17 cellular contexts compared by ENCODE assay signal in the genomic region with DNA sequence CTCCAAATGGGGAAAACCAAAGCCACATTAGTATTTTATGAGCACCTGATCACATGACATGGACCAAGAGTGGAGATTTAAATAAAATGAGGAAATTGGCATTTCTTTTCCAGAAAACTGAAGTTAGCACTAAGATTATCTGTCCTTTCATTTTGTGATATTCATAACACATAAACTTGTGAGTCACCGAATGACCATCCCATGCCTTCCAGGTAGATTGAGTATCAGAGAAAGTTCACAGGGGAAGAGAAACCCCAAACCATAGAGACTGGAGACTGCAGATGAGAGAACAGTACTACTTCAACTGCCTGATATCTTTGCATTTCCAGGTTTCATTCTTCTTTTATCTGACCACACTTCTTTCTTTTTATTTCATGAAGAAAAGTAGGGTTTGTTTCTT.
DNase-seq lines count a peak whose midpoint lies in the region; ATAC-seq, FAIRE-seq and TF ChIP-seq lines count a peak whose summit lies in the region.
"Had no signal": no experiment of that assay in that cellular context is flagged by ENCODE, and none has a peak within 500 bp of the region (broad histone marks: within the 10 kb centered on the region; RNA-seq: fewer than 3 reads in every experiment).

No MANE protein-coding gene starts in this region.

- H3K9ac ChIP-seq in mammary epithelial cell (ENCODE audit: insufficient read depth, low read length) (no peak overlapping the region), K562 (ENCODE audit: insufficient read depth in 1 of 2, low read depth in 2 of 2, low read length in 2 of 2) (no peak overlapping the region), smooth muscle cell (ENCODE audit: low read depth) (no peak overlapping the region)
- H3K9ac ChIP-seq: BLaER1 treated with 17β-estradiol and CSF1 and Interleukin-3, amounts not matched to agents 10 nM and 100 nM had no signal

- TF ChIP-seq EP300 in K562 (IDR thresholded peaks at IDR 0.05; ENCODE audit: low read length): no peak

- H4K20me1 ChIP-seq in mammary epithelial cell (ENCODE audit: insufficient read depth, low read length) (no peaks in the 10 kb centered on the region), K562 (replicated peaks; ENCODE audit: control insufficient read depth, insufficient read depth, low read length) (no peaks in the 10 kb centered on the region), smooth muscle cell (ENCODE audit: low read depth) (no peaks in the 10 kb centered on the region)
- H4K20me1 ChIP-seq: BLaER1 treated with 17β-estradiol and CSF1 and Interleukin-3, amounts not matched to agents 10 nM and 100 nM had no signal

- WGBS in mammary epithelial cell (ENCODE audit: low coverage, missing lambda C conversion rate): 80% methylated on average over 1 of the region's 1 CpG
- WGBS in K562 (ENCODE audit: insufficient coverage, low coverage, missing lambda C conversion rate): 0% methylated on average over 1 of the region's 1 CpG
- WGBS in smooth muscle cell (ENCODE audit: low lambda C conversion rate): 90% methylated on average over 1 of the region's 1 CpG

- H3K36me3 ChIP-seq in mammary epithelial cell (ENCODE audit: insufficient read depth, low read length): no peaks in the 10 kb centered on the region
- no peaks in the 10 kb centered on the region for H3K36me3 ChIP-seq in K562 (ENCODE audit: control insufficient read depth, insufficient read depth, low read length)
- H3K36me3 ChIP-seq in smooth muscle cell (ENCODE audit: low read depth): no peaks in the 10 kb centered on the region
- H3K36me3 ChIP-seq in CD4-positive, alpha-beta memory T cell (ENCODE audit: insufficient read depth, low read length): no peaks in the 10 kb centered on the region
- H3K36me3 ChIP-seq: BLaER1 treated with 17β-estradiol and CSF1 and Interleukin-3, amounts not matched to agents 10 nM and 100 nM had no signal

- H3K27me3 ChIP-seq in mammary epithelial cell (ENCODE audit: insufficient read depth, low read length) (no peaks in the 10 kb centered on the region), K562 (ENCODE audit: control insufficient read depth in 2 of 2, insufficient read depth in 2 of 2, low read length in 2 of 2) (no peaks in the 10 kb centered on the region), smooth muscle cell (ENCODE audit: low read depth) (no peaks in the 10 kb centered on the region)
- H3K27me3 ChIP-seq in CD4-positive, alpha-beta memory T cell (ENCODE audit: insufficient read depth, low read length): no peaks in the 10 kb centered on the region
- H3K27me3 ChIP-seq: BLaER1 treated with 17β-estradiol and CSF1 and Interleukin-3, amounts not matched to agents 10 nM and 100 nM had no signal

- no peaks in the 10 kb centered on the region for H3K36me3 Mint-ChIP-seq in MCF 10A (ENCODE audit: insufficient read depth, unreplicated experiment)
- peaks cover 0 to 4% of the 10 kb centered on the region in 2 donors for H3K36me3 Mint-ChIP-seq in CD4-positive, alpha-beta memory T cell
- H3K36me3 Mint-ChIP-seq: CD4-positive, CD25-positive, alpha-beta regulatory T cell had no signal

- POLR2A ChIA-PET in MCF 10A (lab: Yijun Ruan, JAX): no interaction called here
- POLR2A ChIA-PET in K562 (lab: Yijun Ruan, JAX): no interaction called here
- POLR2A ChIA-PET in CD4-positive, alpha-beta memory T cell (lab: Charles Lee; ENCODE audit: partially characterized antibody): no interaction called here

- H3K4me1 ChIP-seq in mammary epithelial cell (ENCODE audit: insufficient read depth, low read length) (peaks cover 10% of the 10 kb centered on the region), K562 (replicated peaks in 1 of 2; ENCODE audit: control insufficient read depth in 2 of 2, insufficient read depth in 2 of 2, low read length in 2 of 2) (no peaks in the 10 kb centered on the region), smooth muscle cell (ENCODE audit: low read depth) (no peaks in the 10 kb centered on the region)
- H3K4me1 ChIP-seq in CD4-positive, alpha-beta memory T cell (ENCODE audit: insufficient read depth, low read length): no peaks in the 10 kb centered on the region
- H3K4me1 ChIP-seq: BLaER1 treated with 17β-estradiol and CSF1 and Interleukin-3, amounts not matched to agents 10 nM and 100 nM had no signal

- no peaks in the 10 kb centered on the region for H3F3A ChIP-seq in smooth muscle cell (ENCODE audit: low read depth)

- TF ChIP-seq RAD21 in K562 (CRISPR knock-in tag; conservative IDR thresholded peaks at IDR 0.05 in 1 of 2, IDR thresholded peaks at IDR 0.05 in 1 of 2): no peak

- intact Hi-C loops in mammary epithelial cell (cut with micrococcal nuclease) (no loop called here), MCF 10A (cut with micrococcal nuclease) (no loop called here), K562 (cut with micrococcal nuclease) (no loop called here)
- intact Hi-C loops in CD4-positive, alpha-beta memory T cell (cut with micrococcal nuclease): no loop called here

- no peak for ATAC-seq in K562
- ATAC-seq: GM12878, GM23338 had no signal

- no peaks in the 10 kb centered on the region for H3K4me1 Mint-ChIP-seq in MCF 10A (ENCODE audit: insufficient read depth, unreplicated experiment)
- H3K4me1 Mint-ChIP-seq in CD4-positive, alpha-beta memory T cell: no peaks in the 10 kb centered on the region
- H3K4me1 Mint-ChIP-seq: CD4-positive, CD25-positive, alpha-beta regulatory T cell; GM23338 had no signal

- CTCF ChIA-PET in mammary epithelial cell (lab: Charles Lee; ENCODE audit: low non-redundant PET) (no interaction called here), MCF 10A (lab: Yijun Ruan, JAX) (interaction anchor here (0.7 kb wide), 1 partner anchor 329 kb away, joined by 3 read pairs; no protein-coding TSS in a partner anchor), K562 (lab: Yijun Ruan, JAX; ENCODE audit: low intra/inter-chr PET ratio) (no interaction called here)
- CTCF ChIA-PET in CD4-positive, alpha-beta memory T cell (lab: Charles Lee; ENCODE audit: partially characterized antibody): no interaction called here

- in situ Hi-C loops in mammary epithelial cell (cut with MboI; ENCODE audit: low sequenced_read_pairs in 2 of 2) (no loop called here), K562 (cut with MboI) (no loop called here)

- H2AFZ ChIP-seq in mammary epithelial cell (ENCODE audit: low read depth, low read length) (no peak overlapping the region), K562 (ENCODE audit: low read depth, low read length) (no peak overlapping the region), smooth muscle cell (ENCODE audit: low read depth) (peak overlapping the region; percentile 10)
- H2AFZ ChIP-seq: GM23338 had no signal

- FAIRE-seq in K562 (lab: Jason Lieb, UNC): no peak
- FAIRE-seq: GM12878 had no signal

- no peak overlapping the region for H3K4me3 Mint-ChIP-seq in MCF 10A (ENCODE audit: unreplicated experiment)
- no peak overlapping the region for H3K4me3 Mint-ChIP-seq in CD4-positive, alpha-beta memory T cell
- H3K4me3 Mint-ChIP-seq: CD4-positive, CD25-positive, alpha-beta regulatory T cell; GM23338 had no signal

- TF ChIP-seq POLR2A in K562 (conservative IDR thresholded peaks at IDR 0.05): no peak

- H3K79me2 ChIP-seq in mammary epithelial cell (ENCODE audit: insufficient read depth, low read length): no peaks in the 10 kb centered on the region
- H3K79me2 ChIP-seq in K562 (ENCODE audit: control insufficient read depth, insufficient read depth, low read length): no peaks in the 10 kb centered on the region
- H3K79me2 ChIP-seq in smooth muscle cell (ENCODE audit: low read depth): no peaks in the 10 kb centered on the region

- H3K27me3 Mint-ChIP-seq in MCF 10A (ENCODE audit: insufficient read depth, unreplicated experiment): no peaks in the 10 kb centered on the region
- no peaks in the 10 kb centered on the region for H3K27me3 Mint-ChIP-seq in CD4-positive, alpha-beta memory T cell
- H3K27me3 Mint-ChIP-seq: CD4-positive, CD25-positive, alpha-beta regulatory T cell had no signal

- peaks cover 7% of the 10 kb centered on the region for H3K9me3 Mint-ChIP-seq in MCF 10A (ENCODE audit: unreplicated experiment)
- H3K9me3 Mint-ChIP-seq in CD4-positive, alpha-beta memory T cell: peaks cover 4 to 34% (median 20%) of the 10 kb centered on the region in 8 donors

- H3K9me3 ChIP-seq in mammary epithelial cell (replicated peaks; ENCODE audit: insufficient read depth, low read length): peaks cover 10% of the 10 kb centered on the region
- H3K9me3 ChIP-seq in K562 (replicated peaks; ENCODE audit: control insufficient read depth, insufficient read depth, low read depth, low read length): no peaks in the 10 kb centered on the region; the same call in 1 of the 2 replicates
- no peaks in the 10 kb centered on the region for H3K9me3 ChIP-seq in smooth muscle cell (replicated peaks; ENCODE audit: low read depth)
- H3K9me3 ChIP-seq in CD4-positive, alpha-beta memory T cell (ENCODE audit: control insufficient read depth in 1 of 2, low read length in 2 of 2): no peaks in the 10 kb centered on the region

- dilution Hi-C loops in mammary epithelial cell (cut with HindIII; ENCODE audit: low sequenced_read_pairs): no loop called here

- no peak overlapping the region for H3K4me2 ChIP-seq in mammary epithelial cell (ENCODE audit: insufficient read depth, low read depth, low read length)
- H3K4me2 ChIP-seq in K562 (ENCODE audit: insufficient read depth, low read length): no peak overlapping the region
- no peak overlapping the region for H3K4me2 ChIP-seq in smooth muscle cell
- H3K4me2 ChIP-seq: BLaER1 treated with 17β-estradiol and CSF1 and Interleukin-3, amounts not matched to agents 10 nM and 100 nM; GM23338 had no signal

- H3K4me3 ChIP-seq in mammary epithelial cell (replicated peaks in 1 of 3; ENCODE audit: insufficient read depth in 1 of 3, low read depth in 2 of 3, low read length in 3 of 3) (no peak overlapping the region), K562 (no peak overlapping the region), smooth muscle cell (no peak overlapping the region)
- no peak overlapping the region for H3K4me3 ChIP-seq in CD4-positive, alpha-beta memory T cell (ENCODE audit: low read length in 2 of 2)
- H3K4me3 ChIP-seq: BLaER1 treated with 17β-estradiol and CSF1 and Interleukin-3, amounts not matched to agents 10 nM and 100 nM; GM12878; GM23338 had no signal

- TF ChIP-seq CTCF in mammary epithelial cell (conservative IDR thresholded peaks at IDR 0.05 in 1 of 2, IDR thresholded peaks at IDR 0.05 in 1 of 2; ENCODE audit: extremely low read depth in 1 of 2, insufficient read depth in 1 of 2, low read depth in 1 of 2, low read length in 2 of 2): no peak
- TF ChIP-seq CTCF in MCF 10A (IDR thresholded peaks at IDR 0.05; ENCODE audit: unreplicated experiment): no peak
- no peak for TF ChIP-seq CTCF in K562 (IDR thresholded peaks at IDR 0.05 in 2 of 3, conservative IDR thresholded peaks at IDR 0.05 in 1 of 3; ENCODE audit: insufficient read depth in 2 of 3, low read depth in 1 of 3, low read length in 3 of 3)
- no peak for TF ChIP-seq CTCF in smooth muscle cell (IDR thresholded peaks at IDR 0.05; ENCODE audit: borderline replicate concordance, insufficient read depth, poor library complexity, severe bottlenecking)

- no peak overlapping the region for H3K27ac ChIP-seq in mammary epithelial cell (ENCODE audit: insufficient read depth, low read depth, low read length)
- H3K27ac ChIP-seq in K562 (ENCODE audit: extremely low read depth, low read depth, low read length): no peak overlapping the region
- H3K27ac ChIP-seq in smooth muscle cell (ENCODE audit: low read depth): no peak overlapping the region
- H3K27ac ChIP-seq in CD4-positive, alpha-beta memory T cell (ENCODE audit: low read depth, low read length): no peak overlapping the region
- H3K27ac ChIP-seq: BLaER1 treated with 17β-estradiol and CSF1 and Interleukin-3, amounts not matched to agents 10 nM and 100 nM had no signal

- H3K27ac Mint-ChIP-seq in MCF 10A (ENCODE audit: low read depth, unreplicated experiment): no peak overlapping the region
- no peak overlapping the region for H3K27ac Mint-ChIP-seq in CD4-positive, alpha-beta memory T cell
- H3K27ac Mint-ChIP-seq: GM23338 had no signal

- DNase-seq in mammary epithelial cell (peak; percentile 41), MCF 10A (ENCODE audit: unreplicated experiment) (no peak), K562 (ENCODE audit: extremely low read depth in 1 of 4, low spot score in 3 of 4) (no peak), kidney tubule cell (ENCODE audit: low spot score) (peak; percentile 69), smooth muscle cell (lab: John Stamatoyannopoulos, UW; ENCODE audit: unreplicated experiment) (no peak), Kasumi-1 (lab: John Stamatoyannopoulos, UW) (no peak), globus pallidus (ENCODE audit: low spot score) (no peak)
- DNase-seq in CD4-positive, alpha-beta memory T cell: no peak
- DNase-seq: 8988T; ACHN; CD4-positive, CD25-positive, alpha-beta regulatory T cell; DMS53; H7; IMR-90 had no signal

- no peaks in the 10 kb centered on the region for H3K9me1 ChIP-seq in K562 (ENCODE audit: control insufficient read depth, insufficient read depth, low read length)

- no TSS peak for BruUV-seq in mammary epithelial cell (replicated peaks; lab: Mats Ljungman, UMichigan)
- BruUV-seq in MCF 10A (replicated peaks; lab: Mats Ljungman, UMichigan): no TSS peak
- BruUV-seq in K562 (replicated peaks; lab: Mats Ljungman, UMichigan): no TSS peak

Comparison
In these comparisons a context has a peak if more than half of its experiments do, and no peak if none do; other contexts are left out.
1. DNase-seq: peak in mammary epithelial cell (single experiment) and kidney tubule cell (single experiment); none in MCF 10A (single experiment), K562 (0 of 4), smooth muscle cell (single experiment), CD4-positive, alpha-beta memory T cell (0 of 5), Kasumi-1 (0 of 2) and globus pallidus (single experiment).